Comparison of ENCODE assay signal across 15 cellular contexts in the genomic region with DNA sequence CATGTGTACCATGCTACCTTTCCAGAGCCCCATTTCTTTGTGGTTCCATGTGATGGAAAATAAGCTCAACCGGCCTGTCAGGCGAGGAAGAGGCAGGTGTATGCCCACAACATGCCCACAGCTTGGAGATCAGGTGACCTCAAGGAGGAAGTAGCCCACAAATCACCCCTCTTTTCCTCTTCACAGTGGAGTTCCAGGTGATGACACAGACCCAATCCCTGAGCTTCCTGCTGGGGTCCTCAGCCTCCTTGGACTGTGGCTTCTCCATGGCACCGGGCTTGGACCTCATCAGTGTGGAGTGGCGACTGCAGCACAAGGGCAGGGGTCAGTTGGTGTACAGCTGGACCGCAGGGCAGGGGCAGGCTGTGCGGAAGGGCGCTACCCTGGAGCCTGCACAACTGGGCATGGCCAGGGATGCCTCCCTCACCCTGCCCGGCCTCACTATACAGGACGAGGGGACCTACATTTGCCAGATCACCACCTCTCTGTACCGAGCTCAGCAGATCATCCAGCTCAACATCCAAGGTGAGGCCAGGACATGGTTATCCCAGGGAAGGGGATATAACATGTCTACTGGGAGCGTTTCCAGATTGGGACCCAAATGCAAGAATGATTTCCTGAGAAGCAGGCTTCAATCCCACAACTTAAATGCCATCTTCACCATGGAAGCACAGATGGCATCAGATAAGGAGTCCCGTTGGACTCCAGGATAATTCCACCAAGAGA. TPM values are rescaled to one million over a fixed set of nuclear protein-coding genes. Genes with fewer than 3 reads are reported as not detected.
DNase-seq lines count a peak whose midpoint lies in the region; ATAC-seq and TF ChIP-seq lines count a peak whose summit lies in the region.
"Had no signal": no experiment of that assay in that cellular context is flagged by ENCODE, and none has a peak within 500 bp of the region (broad histone marks: within the 10 kb centered on the region; RNA-seq: fewer than 3 reads in every experiment).

No MANE protein-coding gene starts in this region.

- peak overlapping the region; percentile 67 for H3K27ac Mint-ChIP-seq in stimulated activated naive CD8-positive, alpha-beta T cell treated with anti-CD3 and anti-CD28 coated beads, Interleukin-15, Interleukin-2, amounts not matched to agents 100 ng/mL and 50 ng/mL, for 24 hours
- peak overlapping the region in 5 of 6 donors; percentile 16 to 72 (median 62) for H3K27ac Mint-ChIP-seq in immature natural killer cell

- TF ChIP-seq POLR2A in Raji (IDR thresholded peaks at IDR 0.05; ENCODE audit: insufficient read depth, low read depth, low read length), result 0 out of 2 replicates have a peak, but pooled peaks have one; percentile 25

- peaks cover 92% of the 10 kb centered on the region for H3K4me1 Mint-ChIP-seq in stimulated activated naive CD8-positive, alpha-beta T cell treated with anti-CD3 and anti-CD28 coated beads, Interleukin-15, Interleukin-2, amounts not matched to agents 100 ng/mL and 50 ng/mL, for 24 hours (ENCODE audit: low read depth)
- H3K4me1 Mint-ChIP-seq in immature natural killer cell, result peaks cover 49 to 53% of the 10 kb centered on the region in 2 donors

- H3K9me3 Mint-ChIP-seq in stimulated activated naive CD8-positive, alpha-beta T cell treated with anti-CD3 and anti-CD28 coated beads, Interleukin-15, Interleukin-2, amounts not matched to agents 100 ng/mL and 50 ng/mL, for 24 hours, result no peaks in the 10 kb centered on the region
- no peaks in the 10 kb centered on the region for H3K9me3 Mint-ChIP-seq in immature natural killer cell

- peaks cover 95% of the 10 kb centered on the region for H3K36me3 Mint-ChIP-seq in stimulated activated naive CD8-positive, alpha-beta T cell treated with anti-CD3 and anti-CD28 coated beads, Interleukin-15, Interleukin-2, amounts not matched to agents 100 ng/mL and 50 ng/mL, for 24 hours (ENCODE audit: low read depth)
- peaks cover 33 to 53% (median 38%) of the 10 kb centered on the region in 3 donors for H3K36me3 Mint-ChIP-seq in immature natural killer cell

- no peak for ATAC-seq in stimulated activated naive CD8-positive, alpha-beta T cell treated with anti-CD3 and anti-CD28 coated beads, Interleukin-15, Interleukin-2, amounts not matched to agents 100 U/mL and 50 U/mL, for 24 hours
- ATAC-seq in HG02973 (IDR thresholded peaks at IDR 0.05; ENCODE audit: unreplicated experiment), result no peak
- ATAC-seq: right cardiac atrium had no signal

- peak overlapping the region; percentile 3 for H3K4me3 Mint-ChIP-seq in stimulated activated naive CD8-positive, alpha-beta T cell treated with anti-CD3 and anti-CD28 coated beads, Interleukin-15, Interleukin-2, amounts not matched to agents 100 ng/mL and 50 ng/mL, for 24 hours
- H3K4me3 Mint-ChIP-seq in immature natural killer cell, result no peak overlapping the region

- H3K27me3 Mint-ChIP-seq in stimulated activated naive CD8-positive, alpha-beta T cell treated with anti-CD3 and anti-CD28 coated beads, Interleukin-15, Interleukin-2, amounts not matched to agents 100 ng/mL and 50 ng/mL, for 24 hours, result no peaks in the 10 kb centered on the region
- H3K27me3 Mint-ChIP-seq in immature natural killer cell (ENCODE audit: low read depth in 3 of 3), result peaks cover 0 to 11% (median 6%) of the 10 kb centered on the region in 3 donors

- no peak for DNase-seq in stimulated activated naive CD8-positive, alpha-beta T cell treated with anti-CD3 and anti-CD28 coated beads, Interleukin-15, Interleukin-2, amounts not matched to agents 100 U/mL and 50 U/mL, for 24 hours
- DNase-seq in immature natural killer cell (no peak), NCI-H524 treated with DMSO at 0.1 percent for 48 hours (lab: John Stamatoyannopoulos, UW) (no peak), HPDE6-E6E7 (ENCODE audit: extremely low spot score) (no peak)
- DNase-seq: AML-193, caudate nucleus, heart right ventricle, kidney, mesenchymal stem cell, NCI-H187 treated with DMSO at 0.1 percent for 48 hours, right cardiac atrium, SIG-M5 had no signal

RNA-seq across cellular contexts. Expression of gene TAPBPL, which starts 5.5 kb away (rescaled TPM):
- 100 to 1,000 TPM; 205 to 276 (median 259) TPM for polyA plus RNA-seq in immature natural killer cell

RNA-seq across cellular contexts. Expression of gene CD27, which starts 12.6 kb away (rescaled TPM):
- 10 to 100 TPM; 17.0 to 28.5 (median 25.4) TPM for polyA plus RNA-seq in immature natural killer cell

RNA-seq across cellular contexts. Expression of gene VAMP1, which starts 13.1 kb away (rescaled TPM):
- polyA plus RNA-seq in immature natural killer cell, result 1 to 10 TPM; 7.8 to 9.7 (median 8.4) TPM

RNA-seq across cellular contexts. Expression of gene MRPL51, which starts 35.7 kb away (rescaled TPM):
- 100 to 1,000 TPM; 240 to 280 (median 248) TPM for polyA plus RNA-seq in immature natural killer cell

RNA-seq across cellular contexts. Expression of gene NCAPD2, which starts 36.5 kb away (rescaled TPM):
- polyA plus RNA-seq in immature natural killer cell, result 10 to 100 TPM; 23.3 to 50.5 (median 24.0) TPM
